Comparison of ENCODE assay signal across 27 cellular contexts in the genomic region with DNA sequence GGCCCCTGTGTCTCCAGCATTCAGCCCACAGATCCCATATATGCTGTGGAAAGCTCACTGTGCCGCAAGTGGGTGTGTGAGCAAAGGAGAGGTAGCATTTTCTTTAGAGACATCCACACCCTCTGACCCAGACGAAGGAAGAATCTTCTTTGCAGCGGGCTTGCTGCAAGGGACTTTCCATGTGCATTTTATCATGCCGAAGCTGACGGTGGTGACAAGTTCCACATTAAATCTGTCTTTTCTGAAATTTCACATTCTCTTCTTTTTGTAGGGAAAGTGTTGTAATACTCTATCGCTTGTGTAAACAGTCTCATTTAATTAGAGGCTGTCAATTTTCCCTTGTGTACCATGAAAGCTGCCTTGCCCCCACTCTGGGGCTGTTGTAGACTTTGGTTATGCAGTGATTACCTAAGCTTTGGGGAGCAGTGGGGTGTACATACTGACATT.
DNase-seq lines count a peak whose midpoint lies in the region; ATAC-seq and TF ChIP-seq lines count a peak whose summit lies in the region.
"Had no signal": no experiment of that assay in that cellular context is flagged by ENCODE, and none has a peak within 500 bp of the region (broad histone marks: within the 10 kb centered on the region; RNA-seq: fewer than 3 reads in every experiment).

No MANE protein-coding gene starts in this region.

- no peak for TF ChIP-seq EP300 in suprapubic skin (IDR thresholded peaks at IDR 0.05)

- H3K18ac ChIP-seq in IMR-90 (ENCODE audit: low read depth, low read length), result no peak overlapping the region; the same call in 1 of the 2 replicates

- H2AK9ac ChIP-seq in IMR-90 (replicated peaks; ENCODE audit: low read depth, low read length, poor library complexity), result no peak overlapping the region

- H3K9me3 Mint-ChIP-seq in activated CD4-positive, alpha-beta memory T cell treated with anti-CD3 and anti-CD28 coated beads for 36 hours, result peaks cover 4% of the 10 kb centered on the region
- H3K9me3 Mint-ChIP-seq: activated CD4-positive, alpha-beta T cell treated with anti-CD3 and anti-CD28 coated beads, Interleukin-2, amount 10 ng/mL, durations not matched to agents 24 days and 14 days; activated naive CD4-positive, alpha-beta T cell treated with anti-CD3 and anti-CD28 coated beads, Interleukin-2, amount 50 U/mL, for 24 hours had no signal

- no peak overlapping the region for H3K4ac ChIP-seq in IMR-90 (ENCODE audit: low read depth, low read length)

- H3K23ac ChIP-seq in IMR-90 (ENCODE audit: low read depth, low read length), result no peak overlapping the region

- CTCF ChIA-PET in IMR-90 (lab: Yijun Ruan, JAX), result interaction anchor here (0.6 to 1.0 kb wide), 2 partner anchors 12 to 164 kb away, joined by 3 read pairs; no protein-coding TSS in a partner anchor
- CTCF ChIA-PET in activated CD4-positive, alpha-beta memory T cell treated with anti-CD3 and anti-CD28 coated beads for 36 hours (lab: Charles Lee), result no interaction called here

- H2BK120ac ChIP-seq in IMR-90 (ENCODE audit: low read depth, low read length), result no peak overlapping the region

- POLR2A ChIA-PET in IMR-90 (lab: Charles Lee; ENCODE audit: unreplicated experiment), result no interaction called here
- POLR2A ChIA-PET in activated CD4-positive, alpha-beta memory T cell treated with anti-CD3 and anti-CD28 coated beads for 36 hours (lab: Charles Lee), result no interaction called here

- in situ Hi-C loops in IMR-90 (cut with MboI; ENCODE audit: low sequenced_read_pairs), result no loop called here

- TF ChIP-seq POLR2A in IMR-90 (IDR thresholded peaks at IDR 0.05; ENCODE audit: low read depth, low read length) (no peak), suprapubic skin (IDR thresholded peaks at IDR 0.05) (no peak)

- DNase-seq in IMR-90 (no peak), coronary artery (ENCODE audit: low spot score) (no peak), hepatocyte (ENCODE audit: low spot score) (no peak), suprapubic skin (ENCODE audit: low spot score in 2 of 2) (no peak), dedifferentiated amniotic fluid mesenchymal stem cell (ENCODE audit: extremely low spot score) (no peak)
- DNase-seq in activated effector memory CD4-positive, alpha-beta T cell treated with anti-CD3 and anti-CD28 coated beads, Interleukin-2, amount 50 U/mL, for 16 hours, result no peak
- DNase-seq in activated CD4-positive, alpha-beta memory T cell treated with anti-CD3 and anti-CD28 coated beads for 36 hours, result no peak
- DNase-seq: activated CD4-positive, alpha-beta T cell treated with anti-CD3 and anti-CD28 coated beads, Interleukin-2, amount 10 ng/mL, durations not matched to agents 24 days and 14 days; anterior cingulate cortex; C1 segment of cervical spinal cord; Calu3; effector CD4-positive, alpha-beta T cell; foreskin melanocyte; HCEC 1CT; islet precursor cell; Karpas-422; mammary epithelial cell; NCI-H187; NCI-H2227 treated with DMSO at 0.1 percent for 48 hours; NCI-H774; psoas muscle; small intestine; WERI-Rb-1 had no signal

- no peaks in the 10 kb centered on the region for H3K9me1 ChIP-seq in IMR-90 (ENCODE audit: insufficient read depth, low read length)

- H3K9me2 ChIP-seq in hepatocyte (replicated peaks; ENCODE audit: insufficient read depth), result no peaks in the 10 kb centered on the region

- no peak overlapping the region for H2BK5ac ChIP-seq in IMR-90 (ENCODE audit: low read depth, low read length, poor library complexity, severe bottlenecking)

- no peaks in the 10 kb centered on the region for H3K9me3 ChIP-seq in IMR-90 (ENCODE audit: control insufficient read depth, insufficient read depth, low read length)
- H3K9me3 ChIP-seq in hepatocyte (ENCODE audit: low read depth), result no peaks in the 10 kb centered on the region
- H3K9me3 ChIP-seq in suprapubic skin, result no peaks in the 10 kb centered on the region
- H3K9me3 ChIP-seq: neutrophil, psoas muscle had no signal

- dilution Hi-C loops in IMR-90 (cut with HindIII; ENCODE audit: low sequenced_read_pairs, unreplicated experiment), result no loop called here

- H3K36me3 Mint-ChIP-seq in activated CD4-positive, alpha-beta memory T cell treated with anti-CD3 and anti-CD28 coated beads for 36 hours, result no peaks in the 10 kb centered on the region
- H3K36me3 Mint-ChIP-seq: activated naive CD4-positive, alpha-beta T cell treated with anti-CD3 and anti-CD28 coated beads, Interleukin-2, amount 50 U/mL, for 24 hours had no signal

- H4K91ac ChIP-seq in IMR-90 (ENCODE audit: insufficient read depth, low read depth, low read length), result no peak overlapping the region

- H4K8ac ChIP-seq in IMR-90 (ENCODE audit: low read depth in 2 of 2, low read length in 2 of 2), result no peak overlapping the region

- no peaks in the 10 kb centered on the region for H3K79me2 ChIP-seq in hepatocyte

- BruUV-seq in IMR-90 (replicated peaks; lab: Mats Ljungman, UMichigan), result no TSS peak

- H3K4me1 Mint-ChIP-seq in activated CD4-positive, alpha-beta memory T cell treated with anti-CD3 and anti-CD28 coated beads for 36 hours (ENCODE audit: low read depth), result no peaks in the 10 kb centered on the region
- H3K4me1 Mint-ChIP-seq: activated CD4-positive, alpha-beta T cell treated with anti-CD3 and anti-CD28 coated beads, Interleukin-2, amount 10 ng/mL, durations not matched to agents 24 days and 14 days; activated naive CD4-positive, alpha-beta T cell treated with anti-CD3 and anti-CD28 coated beads, Interleukin-2, amount 50 U/mL, for 24 hours; central memory CD8-positive, alpha-beta T cell had no signal

- no peak overlapping the region for H2AK5ac ChIP-seq in IMR-90 (ENCODE audit: low read depth, low read length)

- intact Hi-C loops in IMR-90 (cut with micrococcal nuclease), result no loop called here
- intact Hi-C loops in activated CD4-positive, alpha-beta memory T cell treated with anti-CD3 and anti-CD28 coated beads for 36 hours (cut with micrococcal nuclease), result no loop called here

- H4K5ac ChIP-seq in IMR-90 (ENCODE audit: low read depth, low read length), result peak overlapping the region; percentile 28; the same call in 1 of the 2 replicates

- H3K27me3 ChIP-seq in IMR-90 (ENCODE audit: control insufficient read depth, insufficient read depth, low read length), result no peaks in the 10 kb centered on the region
- no peaks in the 10 kb centered on the region for H3K27me3 ChIP-seq in hepatocyte
- no peaks in the 10 kb centered on the region for H3K27me3 ChIP-seq in suprapubic skin
- H3K27me3 ChIP-seq: neutrophil had no signal

- TF ChIP-seq CTCF in IMR-90 (conservative IDR thresholded peaks at IDR 0.05; ENCODE audit: low read depth, low read length) (no peak), coronary artery (IDR thresholded peaks at IDR 0.05) (no peak), hepatocyte (IDR thresholded peaks at IDR 0.05; ENCODE audit: poor library complexity) (no peak), suprapubic skin (IDR thresholded peaks at IDR 0.05) (no peak)

- H4K20me1 ChIP-seq in IMR-90 (ENCODE audit: insufficient read depth, low read length) (no peaks in the 10 kb centered on the region), hepatocyte (ENCODE audit: insufficient read depth, poor library complexity, severe bottlenecking) (no peaks in the 10 kb centered on the region)

- no peak overlapping the region for H3K14ac ChIP-seq in IMR-90 (replicated peaks; ENCODE audit: low read depth, low read length)

- no peak for TF ChIP-seq RAD21 in IMR-90 (IDR thresholded peaks at IDR 0.05; ENCODE audit: low read length)

- no peak overlapping the region for H3K27ac Mint-ChIP-seq in activated CD4-positive, alpha-beta memory T cell treated with anti-CD3 and anti-CD28 coated beads for 36 hours
- H3K27ac Mint-ChIP-seq: activated CD4-positive, alpha-beta T cell treated with anti-CD3 and anti-CD28 coated beads, Interleukin-2, amount 10 ng/mL, durations not matched to agents 24 days and 14 days; activated naive CD4-positive, alpha-beta T cell treated with anti-CD3 and anti-CD28 coated beads, Interleukin-2, amount 50 U/mL, for 24 hours had no signal

- ATAC-seq in IMR-90 (ENCODE audit: low read depth), result no peak
- ATAC-seq: psoas muscle had no signal

- H3K9ac ChIP-seq in IMR-90 (ENCODE audit: low read depth, low read length), result no peak overlapping the region

- no peak overlapping the region for H2AFZ ChIP-seq in IMR-90 (replicated peaks; ENCODE audit: low read length, poor library complexity)
- no peak overlapping the region for H2AFZ ChIP-seq in hepatocyte

- H3K79me1 ChIP-seq in IMR-90 (ENCODE audit: low read depth in 1 of 2, low read length in 2 of 2), result no peaks in the 10 kb centered on the region

- H3K36me3 ChIP-seq in IMR-90 (ENCODE audit: control insufficient read depth, insufficient read depth, low read length) (no peaks in the 10 kb centered on the region), hepatocyte (replicated peaks; ENCODE audit: insufficient read depth, low read depth) (no peaks in the 10 kb centered on the region), suprapubic skin (no peaks in the 10 kb centered on the region)
- H3K36me3 ChIP-seq: neutrophil, WERI-Rb-1 had no signal

- H2BK15ac ChIP-seq in IMR-90 (ENCODE audit: low read depth, low read length), result peak overlapping the region; percentile 41; the same call in 1 of the 3 replicates

- peaks cover 7% of the 10 kb centered on the region for H3K4me1 ChIP-seq in IMR-90 (ENCODE audit: control insufficient read depth, insufficient read depth, low read length)
- H3K4me1 ChIP-seq in hepatocyte (ENCODE audit: insufficient read depth), result peaks cover 26% of the 10 kb centered on the region
- peaks cover 10% of the 10 kb centered on the region for H3K4me1 ChIP-seq in suprapubic skin
- H3K4me1 ChIP-seq: psoas muscle had no signal

- no peak overlapping the region for H3K27ac ChIP-seq in IMR-90 (ENCODE audit: insufficient read depth, low read length)
- H3K27ac ChIP-seq in coronary artery, result peak overlapping the region; percentile 21 to 70
- peak overlapping the region; percentile 17 for H3K27ac ChIP-seq in hepatocyte
- H3K27ac ChIP-seq in suprapubic skin, result peak overlapping the region; percentile 18
- H3K27ac ChIP-seq: epithelial cell of prostate, neutrophil, psoas muscle, WERI-Rb-1 had no signal

- H3K4me2 ChIP-seq in IMR-90 (ENCODE audit: low read depth, low read length), result no peak overlapping the region
- peak overlapping the region; percentile 35 for H3K4me2 ChIP-seq in hepatocyte

- H3K56ac ChIP-seq in IMR-90 (ENCODE audit: extremely low read depth, insufficient read depth, low read length), result no peak overlapping the region

- no peaks in the 10 kb centered on the region for H3K27me3 Mint-ChIP-seq in activated CD4-positive, alpha-beta memory T cell treated with anti-CD3 and anti-CD28 coated beads for 36 hours
- H3K27me3 Mint-ChIP-seq: activated CD4-positive, alpha-beta T cell treated with anti-CD3 and anti-CD28 coated beads, Interleukin-2, amount 10 ng/mL, durations not matched to agents 24 days and 14 days; activated naive CD4-positive, alpha-beta T cell treated with anti-CD3 and anti-CD28 coated beads, Interleukin-2, amount 50 U/mL, for 24 hours; central memory CD8-positive, alpha-beta T cell had no signal

- H3K4me3 ChIP-seq in IMR-90 (ENCODE audit: insufficient read depth, low read depth, low read length), result no peak overlapping the region
- H3K4me3 ChIP-seq in coronary artery, result peak overlapping the region; percentile 17
- H3K4me3 ChIP-seq in hepatocyte, result no peak overlapping the region
- H3K4me3 ChIP-seq in suprapubic skin, result no peak overlapping the region
- H3K4me3 ChIP-seq: psoas muscle had no signal

- no peak overlapping the region for H3K4me3 Mint-ChIP-seq in activated CD4-positive, alpha-beta memory T cell treated with anti-CD3 and anti-CD28 coated beads for 36 hours
- H3K4me3 Mint-ChIP-seq: activated CD4-positive, alpha-beta T cell treated with anti-CD3 and anti-CD28 coated beads, Interleukin-2, amount 10 ng/mL, durations not matched to agents 24 days and 14 days; activated naive CD4-positive, alpha-beta T cell treated with anti-CD3 and anti-CD28 coated beads, Interleukin-2, amount 50 U/mL, for 24 hours; central memory CD8-positive, alpha-beta T cell had no signal

- no peak overlapping the region for H2BK20ac ChIP-seq in IMR-90 (ENCODE audit: low read depth, low read length)

- no CpG with 5 or more reads among the region's 6 CpGs for WGBS in IMR-90 (ENCODE audit: extremely low coverage in 2 of 2, insufficient read length in 1 of 2), 2 experiments
- WGBS in hepatocyte (ENCODE audit: low lambda C conversion rate, missing lambda C conversion rate), result 51% methylated on average over 6 of the region's 6 CpGs
- 41% methylated on average over 6 of the region's 6 CpGs for WGBS in suprapubic skin
